8 cellular contexts compared by ENCODE assay signal in the genomic region with DNA sequence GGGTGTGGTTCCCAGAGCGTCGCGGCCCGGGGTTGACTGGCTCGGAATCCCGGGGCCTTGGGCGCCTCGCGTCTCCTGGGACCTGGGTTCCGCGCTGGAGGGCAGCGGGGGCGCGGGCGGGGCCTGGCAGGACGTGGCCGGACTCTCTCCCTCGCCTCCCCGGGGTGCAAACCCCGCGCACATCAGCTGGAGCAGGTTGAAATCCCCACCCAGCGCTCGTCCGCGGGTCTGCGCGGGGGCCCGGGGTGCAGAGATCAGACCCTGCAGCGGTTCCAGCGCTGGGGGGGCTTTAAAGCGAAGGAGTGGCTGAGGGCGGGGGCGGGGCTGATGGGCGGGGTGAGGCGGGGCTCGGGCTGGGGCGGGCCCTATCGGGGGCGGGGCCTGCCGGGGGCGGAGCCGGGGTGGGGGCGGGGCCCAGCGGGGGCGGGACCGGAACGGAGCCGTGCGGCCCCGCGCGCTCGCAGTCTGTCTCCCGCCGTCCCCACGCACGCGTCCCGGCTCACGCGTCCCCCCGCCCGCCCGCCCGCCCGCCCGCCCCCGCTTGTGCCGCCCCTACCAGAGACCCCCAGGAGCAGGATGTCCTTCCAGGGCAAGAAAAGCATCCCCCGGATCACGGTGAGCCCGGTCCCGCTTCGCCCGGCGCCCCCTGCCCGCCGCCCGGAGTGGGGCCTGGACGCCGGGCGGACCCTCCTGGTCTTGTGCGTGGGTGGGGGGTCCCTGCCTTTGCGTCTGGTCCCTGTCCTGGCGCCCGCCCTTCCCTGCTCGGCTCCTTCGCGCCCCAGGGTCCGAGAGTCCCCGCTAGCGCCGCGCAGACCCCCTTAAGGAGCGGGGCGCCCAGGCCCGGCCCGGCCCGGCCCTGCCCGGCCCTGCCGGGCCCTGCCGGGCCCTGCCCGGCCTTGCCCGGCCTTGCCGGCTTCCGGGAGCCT. TPM values are rescaled to one million over a fixed set of nuclear protein-coding genes. Genes with fewer than 3 reads are reported as not detected.
A peak's percentile ranks its signal among the peaks of the same experiment; 100 is the strongest.
DNase-seq lines count a peak whose midpoint lies in the region; ATAC-seq and TF ChIP-seq lines count a peak whose summit lies in the region.

DPYSL4 (plus strand) TSS at position 461 of the 926 bp plus-strand sequence; CDS start at position 577, 116 bp downstream.

- no peak within 1 kb of the TSS for H3K27ac Mint-ChIP-seq in activated CD4-positive, alpha-beta memory T cell treated with anti-CD3 and anti-CD28 coated beads for 36 hours

- CTCF ChIA-PET in activated CD4-positive, alpha-beta memory T cell treated with anti-CD3 and anti-CD28 coated beads for 36 hours (lab: Charles Lee) = no interaction called here

- intact Hi-C loops in activated CD4-positive, alpha-beta memory T cell treated with anti-CD3 and anti-CD28 coated beads for 36 hours (cut with micrococcal nuclease) = no loop called here
- intact Hi-C loops in thyroid gland (cut with DNase I) = no loop called here

- POLR2A ChIA-PET in activated CD4-positive, alpha-beta memory T cell treated with anti-CD3 and anti-CD28 coated beads for 36 hours (lab: Charles Lee) = no interaction called here

- DNase-seq in activated naive CD4-positive, alpha-beta T cell (lab: John Stamatoyannopoulos, UW) = peak; percentile 22 to 41 (median 24)
- DNase-seq in activated naive CD4-positive, alpha-beta T cell treated with anti-CD3 and anti-CD28 coated beads, Interleukin-2, amount 50 U/mL, for 16 hours = no peak
- peak; percentile 37 for DNase-seq in activated CD4-positive, alpha-beta memory T cell treated with anti-CD3 and anti-CD28 coated beads for 36 hours
- DNase-seq in fibroblast of villous mesenchyme (ENCODE audit: low read depth) = no peak
- DNase-seq in nucleus accumbens (lab: John Stamatoyannopoulos, UW) = peak in 40 of 56 donors; percentile 18 to 80 (median 50)
- no peak for DNase-seq in thyroid gland

- TF ChIP-seq CTCF in fibroblast of villous mesenchyme (IDR thresholded peaks at IDR 0.05; ENCODE audit: insufficient read depth, low read depth, low read length) = no peak
- no peak for TF ChIP-seq CTCF in thyroid gland (IDR thresholded peaks at IDR 0.05)

- no peaks in the 10 kb centered on the region for H3K9me3 Mint-ChIP-seq in activated CD4-positive, alpha-beta memory T cell treated with anti-CD3 and anti-CD28 coated beads for 36 hours

- H3K4me1 ChIP-seq in thyroid gland = peaks cover 10 to 29% of the 10 kb centered on the region in 2 donors

- H3K27me3 Mint-ChIP-seq in activated CD4-positive, alpha-beta memory T cell treated with anti-CD3 and anti-CD28 coated beads for 36 hours = peaks cover 38% of the 10 kb centered on the region

- H3K4me1 Mint-ChIP-seq in activated CD4-positive, alpha-beta memory T cell treated with anti-CD3 and anti-CD28 coated beads for 36 hours (ENCODE audit: low read depth) = peaks cover 9% of the 10 kb centered on the region

- no peaks in the 10 kb centered on the region for H3K9me3 ChIP-seq in thyroid gland

- H3K4me3 ChIP-seq in fibroblast of villous mesenchyme (ENCODE audit: low read depth, low read length) (peak within 1 kb of the TSS; percentile 36), thyroid gland (replicated peaks in 1 of 3) (peak within 1 kb of the TSS in 1 of 3 donors; percentile 23)

- ATAC-seq in GM19035 (IDR thresholded peaks at IDR 0.05; ENCODE audit: unreplicated experiment) (no peak), HG02571 (IDR thresholded peaks at IDR 0.05; ENCODE audit: unreplicated experiment) (no peak)

- no peaks in the 10 kb centered on the region for H3K36me3 Mint-ChIP-seq in activated CD4-positive, alpha-beta memory T cell treated with anti-CD3 and anti-CD28 coated beads for 36 hours

- H3K27ac ChIP-seq in thyroid gland = no peak within 1 kb of the TSS

- WGBS in thyroid gland, 2 donors = 0 to 3% methylated on average over 3 to 5 of the region's 106 CpGs

- H3K36me3 ChIP-seq in thyroid gland = no peaks in the 10 kb centered on the region

- TF ChIP-seq POLR2A in thyroid gland (IDR thresholded peaks at IDR 0.05) = no peak

- no peak within 1 kb of the TSS for H3K4me3 Mint-ChIP-seq in activated CD4-positive, alpha-beta memory T cell treated with anti-CD3 and anti-CD28 coated beads for 36 hours

- H3K27me3 ChIP-seq in thyroid gland = peaks cover 7% of the 10 kb centered on the region

RNA-seq across cellular contexts. Expression of gene DPYSL4, which starts in this region (rescaled TPM):
- total RNA-seq in activated CD4-positive, alpha-beta memory T cell treated with anti-CD3 and anti-CD28 coated beads for 36 hours = 1 to 10 TPM; 7.0 to 7.2 TPM
- under 0.01 and 0.86 TPM in 2 replicates for total RNA-seq in fibroblast of villous mesenchyme
- total RNA-seq in thyroid gland = 1 to 10 TPM in 1 of 4 donors, under 1 TPM in 3; 0.54 to 1.5 (median 0.81) TPM

Comparison
In these comparisons a context has a peak if more than half of its experiments do, and no peak if none do; other contexts are left out.
1. DNase-seq: peak in activated naive CD4-positive, alpha-beta T cell (4 of 4), activated CD4-positive, alpha-beta memory T cell treated with anti-CD3 and anti-CD28 coated beads for 36 hours (single experiment) and nucleus accumbens (40 of 56); none in activated naive CD4-positive, alpha-beta T cell treated with anti-CD3 and anti-CD28 coated beads, Interleukin-2, amount 50 U/mL, for 16 hours (single experiment), fibroblast of villous mesenchyme (single experiment) and thyroid gland (0 of 2).